7 cellular contexts compared by ENCODE assay signal in the genomic region with DNA sequence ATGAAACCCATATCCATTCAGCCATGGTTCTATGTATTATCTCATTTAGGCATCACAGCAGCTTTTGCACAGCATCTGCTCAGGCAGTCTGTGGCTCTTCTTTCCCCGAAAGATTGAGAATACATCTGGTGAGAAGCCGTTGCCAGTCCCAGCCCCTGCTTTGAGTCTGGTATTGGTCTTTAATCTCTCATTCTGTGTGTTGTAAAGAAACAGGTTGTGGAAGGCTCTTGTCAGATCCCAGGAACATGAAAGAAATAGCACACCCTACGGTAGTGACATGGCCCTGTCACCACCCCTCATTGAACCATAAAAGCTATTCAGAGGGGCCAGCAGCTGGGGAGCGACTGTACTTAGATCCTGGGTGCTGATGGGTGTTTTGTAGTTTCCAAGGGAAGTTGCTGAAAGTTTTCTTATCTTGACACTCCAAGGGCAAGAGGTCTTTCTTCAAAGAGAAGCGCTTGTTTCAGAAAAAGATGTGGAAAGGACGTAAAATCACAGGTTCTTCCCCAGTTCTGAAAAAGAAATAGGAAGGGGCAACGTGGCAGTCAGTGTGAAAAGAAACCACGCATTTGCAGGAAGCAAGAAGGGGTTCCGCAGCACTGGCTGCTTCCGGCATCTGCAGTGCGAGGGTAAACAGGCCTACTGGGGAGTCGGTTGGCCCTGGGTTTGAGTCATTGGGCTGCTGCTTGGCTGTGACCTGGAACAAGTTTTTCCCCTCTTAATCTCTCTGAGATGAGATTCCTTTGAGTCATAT.
DNase-seq lines count a peak whose midpoint lies in the region; ATAC-seq and TF ChIP-seq lines count a peak whose summit lies in the region.

No MANE protein-coding gene starts in this region.

- H3K9me3 ChIP-seq in Peyer's patch (no peaks in the 10 kb centered on the region), thoracic aorta (no peaks in the 10 kb centered on the region)
- no peaks in the 10 kb centered on the region for H3K9me3 ChIP-seq in naive thymus-derived CD4-positive, alpha-beta T cell (ENCODE audit: control insufficient read depth in 2 of 3, low read length in 3 of 3)

- H3K4me3 Mint-ChIP-seq in naive thymus-derived CD4-positive, alpha-beta T cell: peak overlapping the region; percentile 72 to 86 (median 78)

- no peaks in the 10 kb centered on the region for H3K27me3 ChIP-seq in Peyer's patch
- no peaks in the 10 kb centered on the region for H3K27me3 ChIP-seq in naive thymus-derived CD4-positive, alpha-beta T cell (ENCODE audit: control insufficient read depth in 2 of 2, insufficient read depth in 2 of 2, low read length in 2 of 2)
- H3K27me3 ChIP-seq in thoracic aorta (replicated peaks; ENCODE audit: insufficient read depth): no peaks in the 10 kb centered on the region

- TF ChIP-seq POLR2A in Peyer's patch (IDR thresholded peaks at IDR 0.05): no peak

- no peaks in the 10 kb centered on the region for H3K36me3 ChIP-seq in Peyer's patch
- H3K36me3 ChIP-seq in naive thymus-derived CD4-positive, alpha-beta T cell (ENCODE audit: control insufficient read depth in 2 of 3, insufficient read depth in 3 of 3, low read length in 3 of 3): no peaks in the 10 kb centered on the region
- no peaks in the 10 kb centered on the region for H3K36me3 ChIP-seq in thoracic aorta

- POLR2A ChIA-PET in naive thymus-derived CD4-positive, alpha-beta T cell (lab: Charles Lee): interaction anchor here (0.5 to 12.1 kb wide), 12 partner anchors 8 to 316 kb away, joined by 3 to 212 read pairs (median 8); partner anchors contain the start of gene DHRS3

- H3K36me3 Mint-ChIP-seq in naive thymus-derived CD4-positive, alpha-beta T cell: peaks cover 0 to 52% (median 0%) of the 10 kb centered on the region in 5 donors

- intact Hi-C loops in naive thymus-derived CD4-positive, alpha-beta T cell (cut with micrococcal nuclease): loop anchor here (1.0 to 10.0 kb wide), 6 partner anchors 7 to 142 kb away; partner anchors contain the start of gene DHRS3 (in 1 of the 2)

- no peaks in the 10 kb centered on the region for H3K27me3 Mint-ChIP-seq in naive thymus-derived CD4-positive, alpha-beta T cell

- H3K27ac Mint-ChIP-seq in naive thymus-derived CD4-positive, alpha-beta T cell: peak overlapping the region; percentile 94 to 99 (median 96)

- no peak overlapping the region for H3K4me3 ChIP-seq in Peyer's patch
- H3K4me3 ChIP-seq in naive thymus-derived CD4-positive, alpha-beta T cell (ENCODE audit: low read length): peak overlapping the region; percentile 11
- H3K4me3 ChIP-seq in thoracic aorta: no peak overlapping the region

- ATAC-seq in naive thymus-derived CD4-positive, alpha-beta T cell: peak; percentile 77
- ATAC-seq in thoracic aorta (ENCODE audit: insufficient number of reproducible peaks, low FRiP score, low read depth) (no peak), HG03039 (IDR thresholded peaks at IDR 0.05; ENCODE audit: unreplicated experiment) (no peak), GM19463 (IDR thresholded peaks at IDR 0.05; ENCODE audit: unreplicated experiment) (no peak)

- peak in 2 of 3 donors; percentile 72 to 87 for DNase-seq in Peyer's patch
- DNase-seq in activated effector memory CD4-positive, alpha-beta T cell treated with anti-CD3 and anti-CD28 coated beads, Interleukin-2, amount 50 U/mL, for 16 hours: peak; percentile 87
- peak in 8 of 9 donors; percentile 54 to 67 (median 60) for DNase-seq in naive thymus-derived CD4-positive, alpha-beta T cell
- DNase-seq in thoracic aorta (ENCODE audit: low spot score): no peak
- DNase-seq in SK-N-DZ (ENCODE audit: low spot score): no peak

- no peak for TF ChIP-seq CTCF in Peyer's patch (IDR thresholded peaks at IDR 0.05)
- no peak for TF ChIP-seq CTCF in thoracic aorta (IDR thresholded peaks at IDR 0.05)

- H3K4me1 Mint-ChIP-seq in naive thymus-derived CD4-positive, alpha-beta T cell: peaks cover 53 to 96% (median 91%) of the 10 kb centered on the region in 7 donors

- CTCF ChIA-PET in naive thymus-derived CD4-positive, alpha-beta T cell (lab: Charles Lee): interaction anchor here (0.7 to 0.8 kb wide), 2 partner anchors 16 to 354 kb away, joined by 3 to 4 read pairs; no protein-coding TSS in a partner anchor

- H3K9me3 Mint-ChIP-seq in naive thymus-derived CD4-positive, alpha-beta T cell: no peaks in the 10 kb centered on the region

- H3K27ac ChIP-seq in Peyer's patch (peak overlapping the region; percentile 62 to 90 (median 69)), thoracic aorta (peak overlapping the region; percentile 52 to 80)
- H3K27ac ChIP-seq in naive thymus-derived CD4-positive, alpha-beta T cell (ENCODE audit: low read depth, low read length): peak overlapping the region; percentile 67

- H3K4me1 ChIP-seq in Peyer's patch: peaks cover 3 to 55% (median 15%) of the 10 kb centered on the region in 4 donors
- peaks cover 51 to 87% of the 10 kb centered on the region in 2 donors for H3K4me1 ChIP-seq in naive thymus-derived CD4-positive, alpha-beta T cell (ENCODE audit: control insufficient read depth in 2 of 2, insufficient read depth in 2 of 2, low read length in 2 of 2)
- H3K4me1 ChIP-seq in thoracic aorta (ENCODE audit: control insufficient read depth in 1 of 2, low read depth in 2 of 2): peaks cover 36 to 78% of the 10 kb centered on the region in 2 donors

Comparison
In these comparisons a context has a peak if more than half of its experiments do, and no peak if none do; other contexts are left out.
1. DNase-seq: peak in Peyer's patch (2 of 3), activated effector memory CD4-positive, alpha-beta T cell treated with anti-CD3 and anti-CD28 coated beads, Interleukin-2, amount 50 U/mL, for 16 hours (single experiment) and naive thymus-derived CD4-positive, alpha-beta T cell (8 of 9); none in thoracic aorta (single experiment) and SK-N-DZ (single experiment).
2. Peak in every context shown above with its lines, with median percentiles within 50 percentile points of each other: H3K27ac ChIP-seq.